ENCODE assay signal across 8 cellular contexts in genomic region chr1:234724517-234725176, GRCh38.
DNase-seq lines count a peak whose midpoint lies in the region; ATAC-seq, FAIRE-seq and TF ChIP-seq lines count a peak whose summit lies in the region.

No MANE protein-coding gene starts in this region.

- CTCF ChIA-PET in activated CD8-positive, alpha-beta memory T cell treated with anti-CD3 and anti-CD28 coated beads, Interleukin-2, amount 10 ng/mL, durations not matched to agents 7 days and 5 days (lab: Charles Lee): interaction anchor here (0.8 to 2.6 kb wide), 11 partner anchors 9 to 359 kb away, joined by 3 to 17 read pairs (median 5); partner anchors contain the start of gene IRF2BP2

- ATAC-seq in activated CD8-positive, alpha-beta memory T cell treated with anti-CD3 and anti-CD28 coated beads, Interleukin-2, amount 10 ng/mL, durations not matched to agents 7 days and 5 days: peak; percentile 48
- peak; percentile 48 to 71 (median 54) for ATAC-seq in pancreas

- H3K4me3 ChIP-seq in fibroblast of pulmonary artery (replicated peaks; ENCODE audit: low read depth, low read length) (peak overlapping the region; percentile 17), pancreas (peak overlapping the region in 1 of 4 donors; percentile 27)

- no peaks in the 10 kb centered on the region for H3K36me3 ChIP-seq in pancreas

- no peak for TF ChIP-seq CTCF in fibroblast of pulmonary artery (IDR thresholded peaks at IDR 0.05; ENCODE audit: low read length, missing control alignments)
- no peak for TF ChIP-seq CTCF in pancreas (IDR thresholded peaks at IDR 0.05)

- 0 to 1% methylated on average over 16 of the region's 16 CpGs for WGBS in pancreas, 2 donors

- no peaks in the 10 kb centered on the region for H3K27me3 Mint-ChIP-seq in IgD-negative memory B cell
- no peaks in the 10 kb centered on the region for H3K27me3 Mint-ChIP-seq in activated CD8-positive, alpha-beta memory T cell treated with anti-CD3 and anti-CD28 coated beads, Interleukin-2, amount 10 ng/mL, durations not matched to agents 7 days and 5 days

- FAIRE-seq in pancreas (lab: Jason Lieb, UNC): no peak

- peaks cover 54 to 69% (median 61%) of the 10 kb centered on the region in 3 donors for H3K4me1 ChIP-seq in pancreas

- H3K4me1 Mint-ChIP-seq in IgD-negative memory B cell: peaks cover 27 to 32% (median 27%) of the 10 kb centered on the region in 3 donors
- peaks cover 73% of the 10 kb centered on the region for H3K4me1 Mint-ChIP-seq in activated CD8-positive, alpha-beta memory T cell treated with anti-CD3 and anti-CD28 coated beads, Interleukin-2, amount 10 ng/mL, durations not matched to agents 7 days and 5 days

- H3K9me3 ChIP-seq in pancreas: no peaks in the 10 kb centered on the region

- H3K27ac ChIP-seq in pancreas: peak overlapping the region; percentile 94 to 99 (median 97)

- peak; percentile 100 for DNase-seq in NCI-H345 treated with DMSO at 0.1 percent for 48 hours (lab: John Stamatoyannopoulos, UW; ENCODE audit: unreplicated experiment)
- no peak for DNase-seq in NCI-H345 (lab: John Stamatoyannopoulos, UW)
- DNase-seq in activated CD8-positive, alpha-beta memory T cell treated with anti-CD3 and anti-CD28 coated beads, Interleukin-2, amount 10 ng/mL, durations not matched to agents 7 days and 5 days: peak; percentile 56
- peak; percentile 96 for DNase-seq in fibroblast of pulmonary artery (ENCODE audit: low read depth)
- DNase-seq in pancreas: peak; percentile 77 to 92 (median 80)
- DNase-seq in CD1c-positive myeloid dendritic cell (ENCODE audit: extremely low spot score): no peak
- no peak for DNase-seq in NCI-H1048 (lab: John Stamatoyannopoulos, UW)

- H3K9me3 Mint-ChIP-seq in IgD-negative memory B cell: no peaks in the 10 kb centered on the region
- no peaks in the 10 kb centered on the region for H3K9me3 Mint-ChIP-seq in activated CD8-positive, alpha-beta memory T cell treated with anti-CD3 and anti-CD28 coated beads, Interleukin-2, amount 10 ng/mL, durations not matched to agents 7 days and 5 days (ENCODE audit: low read depth)

- no peaks in the 10 kb centered on the region for H3K27me3 ChIP-seq in pancreas

- H3K4me3 Mint-ChIP-seq in IgD-negative memory B cell: peak overlapping the region; percentile 7 to 88 (median 55)
- peak overlapping the region; percentile 66 for H3K4me3 Mint-ChIP-seq in activated CD8-positive, alpha-beta memory T cell treated with anti-CD3 and anti-CD28 coated beads, Interleukin-2, amount 10 ng/mL, durations not matched to agents 7 days and 5 days

- no peaks in the 10 kb centered on the region for H3K36me3 Mint-ChIP-seq in IgD-negative memory B cell
- H3K36me3 Mint-ChIP-seq in activated CD8-positive, alpha-beta memory T cell treated with anti-CD3 and anti-CD28 coated beads, Interleukin-2, amount 10 ng/mL, durations not matched to agents 7 days and 5 days: no peaks in the 10 kb centered on the region

- intact Hi-C loops in pancreas (cut with DNase I): loop anchor here in 2 of 3 donors (5.0 kb wide), 4 partner anchors 107 to 358 kb away; no protein-coding TSS in a partner anchor

- peak overlapping the region; percentile 50 to 92 (median 92) for H3K27ac Mint-ChIP-seq in IgD-negative memory B cell
- H3K27ac Mint-ChIP-seq in activated CD8-positive, alpha-beta memory T cell treated with anti-CD3 and anti-CD28 coated beads, Interleukin-2, amount 10 ng/mL, durations not matched to agents 7 days and 5 days: peak overlapping the region; percentile 98

Comparison
In these comparisons a context has a peak if more than half of its experiments do, and no peak if none do; other contexts are left out.
1. DNase-seq: peak in NCI-H345 treated with DMSO at 0.1 percent for 48 hours (single experiment), activated CD8-positive, alpha-beta memory T cell treated with anti-CD3 and anti-CD28 coated beads, Interleukin-2, amount 10 ng/mL, durations not matched to agents 7 days and 5 days (single experiment), fibroblast of pulmonary artery (single experiment) and pancreas (6 of 6); none in NCI-H345 (single experiment), CD1c-positive myeloid dendritic cell (single experiment) and NCI-H1048 (single experiment).